In genomic region chr1:182299728-182300581, GRCh38 we compare ENCODE assay signal across 8 cellular contexts.
DNase-seq lines count a peak whose midpoint lies in the region; ATAC-seq and TF ChIP-seq lines count a peak whose summit lies in the region.

No MANE protein-coding gene starts in this region.

- no peak overlapping the region for H3K27ac ChIP-seq in mammary epithelial cell (ENCODE audit: insufficient read depth, low read depth, low read length)

- TF ChIP-seq CTCF in NB4 (IDR thresholded peaks at IDR 0.05; ENCODE audit: low read depth, low read length) (no peak), mammary epithelial cell (conservative IDR thresholded peaks at IDR 0.05 in 1 of 2, IDR thresholded peaks at IDR 0.05 in 1 of 2; ENCODE audit: extremely low read depth in 1 of 2, insufficient read depth in 1 of 2, low read depth in 1 of 2, low read length in 2 of 2) (no peak)

- H3K79me2 ChIP-seq in mammary epithelial cell (ENCODE audit: insufficient read depth, low read length), result no peaks in the 10 kb centered on the region

- in situ Hi-C loops in mammary epithelial cell (cut with MboI; ENCODE audit: low sequenced_read_pairs in 2 of 2), result no loop called here

- H3K4me2 ChIP-seq in mammary epithelial cell (ENCODE audit: insufficient read depth, low read depth, low read length), result no peak overlapping the region

- intact Hi-C loops in mammary epithelial cell (cut with micrococcal nuclease), result loop anchor here (5.0 kb wide), 2 partner anchors 213 to 292 kb away; no protein-coding TSS in a partner anchor

- no peaks in the 10 kb centered on the region for H4K20me1 ChIP-seq in mammary epithelial cell (ENCODE audit: insufficient read depth, low read length)

- dilution Hi-C loops in mammary epithelial cell (cut with HindIII; ENCODE audit: low sequenced_read_pairs), result no loop called here

- no peak overlapping the region for H3K9ac ChIP-seq in mammary epithelial cell (ENCODE audit: insufficient read depth, low read length)

- peaks cover 3% of the 10 kb centered on the region for H3K4me1 ChIP-seq in mammary epithelial cell (ENCODE audit: insufficient read depth, low read length)

- H2AFZ ChIP-seq in mammary epithelial cell (ENCODE audit: low read depth, low read length), result no peak overlapping the region

- H3K4me3 ChIP-seq in NB4 (ENCODE audit: low read depth, low read length) (no peak overlapping the region), mammary epithelial cell (replicated peaks in 1 of 3; ENCODE audit: insufficient read depth in 1 of 3, low read depth in 2 of 3, low read length in 3 of 3) (no peak overlapping the region)

- CTCF ChIA-PET in mammary epithelial cell (lab: Charles Lee; ENCODE audit: low non-redundant PET), result interaction anchor here (0.6 kb wide), 1 partner anchor 82 kb away, joined by 5 read pairs; no protein-coding TSS in a partner anchor

- 62% methylated on average over 2 of the region's 3 CpGs for WGBS in mammary epithelial cell (ENCODE audit: low coverage, missing lambda C conversion rate)

- no peaks in the 10 kb centered on the region for H3K36me3 ChIP-seq in mammary epithelial cell (ENCODE audit: insufficient read depth, low read length)

- no peak for ATAC-seq in GM21737 (IDR thresholded peaks at IDR 0.05; ENCODE audit: unreplicated experiment)
- ATAC-seq in GM18870 (IDR thresholded peaks at IDR 0.05; ENCODE audit: unreplicated experiment), result no peak

- DNase-seq in COR-L47 (lab: John Stamatoyannopoulos, UW) (peak; percentile 49), NB4 (ENCODE audit: low read depth) (peak; percentile 94), mammary epithelial cell (peak; percentile 14), mucosa of gallbladder (ENCODE audit: low spot score) (peak; percentile 57), kidney glomerular epithelial cell (lab: John Stamatoyannopoulos, UW) (no peak), cortex of kidney (lab: John Stamatoyannopoulos, UW) (no peak)

- H3K9me3 ChIP-seq in mammary epithelial cell (replicated peaks; ENCODE audit: insufficient read depth, low read length), result no peaks in the 10 kb centered on the region

- TF ChIP-seq POLR2A in NB4 (IDR thresholded peaks at IDR 0.05; ENCODE audit: extremely low read depth, insufficient read length), result no peak

- no TSS peak for BruUV-seq in mammary epithelial cell (replicated peaks; lab: Mats Ljungman, UMichigan)

- no peaks in the 10 kb centered on the region for H3K27me3 ChIP-seq in mammary epithelial cell (ENCODE audit: insufficient read depth, low read length)

Comparison
In these comparisons a context has a peak if more than half of its experiments do, and no peak if none do; other contexts are left out.
1. DNase-seq: peak in COR-L47 (single experiment), NB4 (single experiment), mammary epithelial cell (single experiment) and mucosa of gallbladder (single experiment); none in kidney glomerular epithelial cell (single experiment) and cortex of kidney (single experiment).